Comparison of ENCODE assay signal across 8 cellular contexts in genomic region chr11:8870461-8871282, GRCh38. TPM values are rescaled to one million over a fixed set of nuclear protein-coding genes. Genes with fewer than 3 reads are reported as not detected.
DNase-seq lines count a peak whose midpoint lies in the region; ATAC-seq and TF ChIP-seq lines count a peak whose summit lies in the region.

No MANE protein-coding gene starts in this region.

- peaks cover 0 to 58% (median 7%) of the 10 kb centered on the region in 3 donors for H3K4me1 ChIP-seq in gastroesophageal sphincter

- TF ChIP-seq CTCF in gastroesophageal sphincter (IDR thresholded peaks at IDR 0.05) (no peak), neural crest cell (conservative IDR thresholded peaks at IDR 0.05) (no peak)

- ATAC-seq in activated CD4-positive, alpha-beta T cell treated with anti-CD3 and anti-CD28 coated beads for 36 hours = peak; percentile 55
- ATAC-seq in gastroesophageal sphincter (peak; percentile 75), GM21619 (IDR thresholded peaks at IDR 0.05; ENCODE audit: unreplicated experiment) (no peak), HG02759 (IDR thresholded peaks at IDR 0.05; ENCODE audit: unreplicated experiment) (no peak)

- H3K9me3 ChIP-seq in gastroesophageal sphincter = no peaks in the 10 kb centered on the region

- intact Hi-C loops in activated CD4-positive, alpha-beta T cell treated with anti-CD3 and anti-CD28 coated beads for 36 hours (cut with DNase I, micrococcal nuclease) = loop anchor here in 1 of 2 experiments (1.0 kb wide), 1 partner anchor 12 kb away; no protein-coding TSS in a partner anchor
- intact Hi-C loops in activated T-helper 2 cell treated with anti-CD3 and anti-CD28 coated beads, Interferon-gamma antibody, Interleukin-2, Interleukin-4, amounts not matched to agents 10 μg/mL and 5 μg/mL and 100 μg/mL, durations not matched to agents 14 hours and 24 hours and 36 hours (cut with micrococcal nuclease) = no loop called here

- TF ChIP-seq EP300 in gastroesophageal sphincter (IDR thresholded peaks at IDR 0.05) = no peak

- DNase-seq in activated CD4-positive, alpha-beta T cell treated with anti-CD3 and anti-CD28 coated beads for 36 hours = peak; percentile 51
- no peak for DNase-seq in activated CD4-positive, alpha-beta T cell treated with anti-CD3 and anti-CD28 coated beads, Interleukin-2, amount 50 U/mL, for 1 hour
- DNase-seq in NCI-H146 treated with DMSO at 0.1 percent for 48 hours (lab: John Stamatoyannopoulos, UW; ENCODE audit: unreplicated experiment) = peak; percentile 14
- no peak for DNase-seq in activated T-helper 2 cell treated with anti-CD3 and anti-CD28 coated beads, Interferon-gamma antibody, Interleukin-2, Interleukin-4, amounts not matched to agents 10 μg/mL and 5 μg/mL and 100 μg/mL, durations not matched to agents 14 hours and 24 hours and 36 hours (ENCODE audit: low spot score)
- peak; percentile 59 for DNase-seq in neural crest cell (ENCODE audit: low read depth, low spot score)

- POLR2A ChIA-PET in activated CD4-positive, alpha-beta T cell treated with anti-CD3 and anti-CD28 coated beads for 36 hours (lab: Charles Lee) = no interaction called here

- no peaks in the 10 kb centered on the region for H3K9me3 Mint-ChIP-seq in activated CD4-positive, alpha-beta T cell treated with anti-CD3 and anti-CD28 coated beads for 36 hours (ENCODE audit: low read depth)
- H3K9me3 Mint-ChIP-seq in activated T-helper 2 cell treated with anti-CD3 and anti-CD28 coated beads, Interferon-gamma antibody, Interleukin-2, Interleukin-4, amounts not matched to agents 10 μg/mL and 5 μg/mL and 100 μg/mL, durations not matched to agents 14 hours and 24 hours and 36 hours = no peaks in the 10 kb centered on the region
- H3K9me3 Mint-ChIP-seq in neural crest cell = no peaks in the 10 kb centered on the region

- no peak overlapping the region for H3K27ac Mint-ChIP-seq in activated CD4-positive, alpha-beta T cell treated with anti-CD3 and anti-CD28 coated beads for 36 hours
- H3K27ac Mint-ChIP-seq in activated T-helper 2 cell treated with anti-CD3 and anti-CD28 coated beads, Interferon-gamma antibody, Interleukin-2, Interleukin-4, amounts not matched to agents 10 μg/mL and 5 μg/mL and 100 μg/mL, durations not matched to agents 14 hours and 24 hours and 36 hours = no peak overlapping the region
- H3K27ac Mint-ChIP-seq in neural crest cell (ENCODE audit: unreplicated experiment) = peak overlapping the region; percentile 90

- no peak for TF ChIP-seq POLR2A in gastroesophageal sphincter (IDR thresholded peaks at IDR 0.05)

- H3K4me3 Mint-ChIP-seq in activated CD4-positive, alpha-beta T cell treated with anti-CD3 and anti-CD28 coated beads for 36 hours = peak overlapping the region; percentile 63
- H3K4me3 Mint-ChIP-seq in activated T-helper 2 cell treated with anti-CD3 and anti-CD28 coated beads, Interferon-gamma antibody, Interleukin-2, Interleukin-4, amounts not matched to agents 10 μg/mL and 5 μg/mL and 100 μg/mL, durations not matched to agents 14 hours and 24 hours and 36 hours (ENCODE audit: low read depth) = peak overlapping the region; percentile 61
- peak overlapping the region; percentile 97 for H3K4me3 Mint-ChIP-seq in neural crest cell

- peak overlapping the region; percentile 67 to 94 for H3K4me3 ChIP-seq in gastroesophageal sphincter

- CTCF ChIA-PET in activated CD4-positive, alpha-beta T cell treated with anti-CD3 and anti-CD28 coated beads for 36 hours (lab: Charles Lee) = no interaction called here

- H3K4me1 Mint-ChIP-seq in activated CD4-positive, alpha-beta T cell treated with anti-CD3 and anti-CD28 coated beads for 36 hours = peaks cover 10% of the 10 kb centered on the region
- H3K4me1 Mint-ChIP-seq in activated T-helper 2 cell treated with anti-CD3 and anti-CD28 coated beads, Interferon-gamma antibody, Interleukin-2, Interleukin-4, amounts not matched to agents 10 μg/mL and 5 μg/mL and 100 μg/mL, durations not matched to agents 14 hours and 24 hours and 36 hours (ENCODE audit: low read depth) = peaks cover 8% of the 10 kb centered on the region
- peaks cover 39% of the 10 kb centered on the region for H3K4me1 Mint-ChIP-seq in neural crest cell

- peaks cover 39% of the 10 kb centered on the region for H3K27me3 Mint-ChIP-seq in activated CD4-positive, alpha-beta T cell treated with anti-CD3 and anti-CD28 coated beads for 36 hours
- H3K27me3 Mint-ChIP-seq in activated T-helper 2 cell treated with anti-CD3 and anti-CD28 coated beads, Interferon-gamma antibody, Interleukin-2, Interleukin-4, amounts not matched to agents 10 μg/mL and 5 μg/mL and 100 μg/mL, durations not matched to agents 14 hours and 24 hours and 36 hours (ENCODE audit: low read depth) = peaks cover 62% of the 10 kb centered on the region
- H3K27me3 Mint-ChIP-seq in neural crest cell (ENCODE audit: low read depth) = no peaks in the 10 kb centered on the region

- no peaks in the 10 kb centered on the region for H3K27me3 ChIP-seq in gastroesophageal sphincter

- peak overlapping the region; percentile 70 to 93 (median 88) for H3K27ac ChIP-seq in gastroesophageal sphincter

- 0% methylated on average over 6 to 8 of the region's 93 CpGs for WGBS in gastroesophageal sphincter (ENCODE audit: low coverage in 1 of 2), 2 donors

- H3K36me3 ChIP-seq in gastroesophageal sphincter = no peaks in the 10 kb centered on the region

- H3K36me3 Mint-ChIP-seq in activated CD4-positive, alpha-beta T cell treated with anti-CD3 and anti-CD28 coated beads for 36 hours (ENCODE audit: low read depth) = no peaks in the 10 kb centered on the region
- no peaks in the 10 kb centered on the region for H3K36me3 Mint-ChIP-seq in activated T-helper 2 cell treated with anti-CD3 and anti-CD28 coated beads, Interferon-gamma antibody, Interleukin-2, Interleukin-4, amounts not matched to agents 10 μg/mL and 5 μg/mL and 100 μg/mL, durations not matched to agents 14 hours and 24 hours and 36 hours (ENCODE audit: low read depth)
- no peaks in the 10 kb centered on the region for H3K36me3 Mint-ChIP-seq in neural crest cell (ENCODE audit: low read depth)

RNA-seq across cellular contexts. Expression of gene AKIP1, which starts 40.3 kb away (rescaled TPM):
- total RNA-seq in activated CD4-positive, alpha-beta T cell treated with anti-CD3 and anti-CD28 coated beads for 36 hours = 10 to 100 TPM; 29.8 to 32.2 TPM
- 22.2 and 23.4 TPM in 2 replicates for total RNA-seq in activated T-helper 2 cell treated with anti-CD3 and anti-CD28 coated beads, Interferon-gamma antibody, Interleukin-2, Interleukin-4, amounts not matched to agents 10 μg/mL and 5 μg/mL and 100 μg/mL, durations not matched to agents 14 hours and 24 hours and 36 hours
- 10 to 100 TPM; 31.5 to 63.9 (median 44.7) TPM for total RNA-seq in gastroesophageal sphincter
- total RNA-seq in neural crest cell = 29.7 and 31.5 TPM in 2 replicates

Comparison
In these comparisons a context has a peak if more than half of its experiments do, and no peak if none do; other contexts are left out.
1. DNase-seq: peak in activated CD4-positive, alpha-beta T cell treated with anti-CD3 and anti-CD28 coated beads for 36 hours (single experiment), NCI-H146 treated with DMSO at 0.1 percent for 48 hours (single experiment) and neural crest cell (single experiment); none in activated CD4-positive, alpha-beta T cell treated with anti-CD3 and anti-CD28 coated beads, Interleukin-2, amount 50 U/mL, for 1 hour (single experiment) and activated T-helper 2 cell treated with anti-CD3 and anti-CD28 coated beads, Interferon-gamma antibody, Interleukin-2, Interleukin-4, amounts not matched to agents 10 μg/mL and 5 μg/mL and 100 μg/mL, durations not matched to agents 14 hours and 24 hours and 36 hours (single experiment).
2. ATAC-seq: peak in activated CD4-positive, alpha-beta T cell treated with anti-CD3 and anti-CD28 coated beads for 36 hours (single experiment) and gastroesophageal sphincter (single experiment); none in GM21619 (single experiment) and HG02759 (single experiment).
3. Peak in every context shown above with its lines, with median percentiles within 50 percentile points of each other: H3K4me3 Mint-ChIP-seq.